Comparison of ENCODE assay signal across 19 cellular contexts in genomic region chr7:55540226-55540858, GRCh38. TPM values are rescaled to one million over a fixed set of nuclear protein-coding genes. Genes with fewer than 3 reads are reported as not detected.
A peak's percentile ranks its signal among the peaks of the same experiment; 100 is the strongest.
DNase-seq lines count a peak whose midpoint lies in the region; ATAC-seq, FAIRE-seq and TF ChIP-seq lines count a peak whose summit lies in the region.
"Had no signal": no experiment of that assay in that cellular context is flagged by ENCODE, and none has a peak within 500 bp of the region (broad histone marks: within the 10 kb centered on the region; RNA-seq: fewer than 3 reads in every experiment).

No MANE protein-coding gene starts in this region.

- no peak for FAIRE-seq in GM12892 (lab: Jason Lieb, UNC)
- FAIRE-seq: A204.1, GM12878, RCC 7860 had no signal

- peak overlapping the region; percentile 75 for H3K27ac Mint-ChIP-seq in activated B cell treated with CpG ODN at 0.5 μM for 24 hours
- H3K27ac Mint-ChIP-seq in naive B cell = peak overlapping the region in 4 of 6 donors; percentile 51 to 82 (median 73)

- DNase-seq in activated CD8-positive, alpha-beta memory T cell treated with anti-CD3 and anti-CD28 coated beads for 24 hours = peak; percentile 40
- no peak for DNase-seq in activated CD8-positive, alpha-beta memory T cell treated with anti-CD3 and anti-CD28 coated beads, Interleukin-2, amount 50 U/mL, for 4 hours
- DNase-seq in activated B cell treated with CpG ODN at 0.5 μM for 24 hours = no peak
- DNase-seq in naive B cell = no peak
- DNase-seq in NCI-H1092 treated with DMSO at 0.1 percent for 48 hours (lab: John Stamatoyannopoulos, UW) = no peak
- DNase-seq in GM12892 (ENCODE audit: insufficient read length) = no peak
- DNase-seq: Caco-2, GOT3, Kasumi-1, NCI-H1930, NCI-H2171, NCI-H774, SHP77 had no signal

- H3K36me3 Mint-ChIP-seq in activated B cell treated with CpG ODN at 0.5 μM for 24 hours (ENCODE audit: low read depth) = peaks cover 77% of the 10 kb centered on the region
- peaks cover 8 to 12% of the 10 kb centered on the region in 2 donors for H3K36me3 Mint-ChIP-seq in naive B cell

- CTCF ChIA-PET in HEK293 (lab: Yijun Ruan, JAX) (interaction anchor here (0.7 kb wide), 1 partner anchor 352 kb away, joined by 3 read pairs; no protein-coding TSS in a partner anchor), activated B cell treated with CpG ODN at 0.5 μM for 24 hours (lab: Charles Lee) (no interaction called here)

- TF ChIP-seq POLR2A in GM12892 (IDR thresholded peaks at IDR 0.05; ENCODE audit: low read depth, low read length) = no peak

- H3K4me1 Mint-ChIP-seq in activated B cell treated with CpG ODN at 0.5 μM for 24 hours (peaks cover 87% of the 10 kb centered on the region), naive B cell (peaks cover 51 to 69% (median 62%) of the 10 kb centered on the region in 3 donors)

- ATAC-seq in activated B cell treated with CpG ODN at 0.5 μM for 24 hours (ENCODE audit: low read depth) (no peak), naive B cell (ENCODE audit: low read depth in 2 of 2) (no peak), HG02938 (IDR thresholded peaks at IDR 0.05; ENCODE audit: unreplicated experiment) (no peak)
- ATAC-seq: GM12878 had no signal

- intact Hi-C loops in activated B cell treated with CpG ODN at 0.5 μM for 24 hours (cut with micrococcal nuclease) = no loop called here

- POLR2A ChIA-PET in HEK293 (lab: Yijun Ruan, JAX) (no interaction called here), activated B cell treated with CpG ODN at 0.5 μM for 24 hours (lab: Charles Lee) (interaction anchor here (1.0 to 22.9 kb wide), 4 partner anchors 14 to 29 kb away, joined by 3 to 651 read pairs (median 180); partner anchors contain the start of gene VOPP1)

- no peak overlapping the region for H3K4me3 ChIP-seq in HEK293 (ENCODE audit: low read depth, low read length)
- H3K4me3 ChIP-seq: GM12878 had no signal

- no peaks in the 10 kb centered on the region for H3K36me3 ChIP-seq in HEK293 (ENCODE audit: control insufficient read depth in 2 of 2, insufficient read depth in 1 of 2, low read length in 2 of 2)

- H3K27me3 Mint-ChIP-seq in activated B cell treated with CpG ODN at 0.5 μM for 24 hours (no peaks in the 10 kb centered on the region), naive B cell (no peaks in the 10 kb centered on the region)

- no peaks in the 10 kb centered on the region for H3K9me3 ChIP-seq in HEK293 (ENCODE audit: control insufficient read depth, insufficient read depth, low read depth, low read length)
- H3K9me3 ChIP-seq: Caco-2 had no signal

- no peak overlapping the region for H3K27ac ChIP-seq in HEK293 (ENCODE audit: extremely low read depth, low read depth, low read length)
- H3K27ac ChIP-seq: C4-2B had no signal

- peak overlapping the region; percentile 55 for H3K4me3 Mint-ChIP-seq in activated B cell treated with CpG ODN at 0.5 μM for 24 hours
- H3K4me3 Mint-ChIP-seq in naive B cell = no peak overlapping the region

- H3K9me3 Mint-ChIP-seq in activated B cell treated with CpG ODN at 0.5 μM for 24 hours (no peaks in the 10 kb centered on the region), naive B cell (no peaks in the 10 kb centered on the region)

- no peak for TF ChIP-seq CTCF in HEK293 (tag by site-specific recombination; IDR thresholded peaks at IDR 0.05)
- TF ChIP-seq CTCF in activated B cell treated with CpG ODN at 0.5 μM for 24 hours (IDR thresholded peaks at IDR 0.05) = no peak

- no peaks in the 10 kb centered on the region for H3K4me1 ChIP-seq in HEK293 (ENCODE audit: control insufficient read depth, insufficient read depth, low read length)
- H3K4me1 ChIP-seq: Caco-2 had no signal

TF ChIP-seq in HEK293, 187 proteins besides CTCF, POLR2A, EP300 and RAD21 (continues in another document):
- TF ChIP-seq PRDM2 (tag by site-specific recombination; IDR thresholded peaks at IDR 0.05; ENCODE audit: borderline replicate concordance) (no peak), ZNF140 (tag by site-specific recombination; IDR thresholded peaks at IDR 0.05) (peak; percentile 23; the same call in 1 of the 2 replicates), ZNF394 (tag by site-specific recombination; IDR thresholded peaks at IDR 0.05; ENCODE audit: borderline replicate concordance) (peak; percentile 79; the same call in 1 of the 2 replicates), ATF2 (tag by site-specific recombination; IDR thresholded peaks at IDR 0.05; ENCODE audit: low read depth) (no peak), ZNF660 (tag by site-specific recombination; IDR thresholded peaks at IDR 0.05) (no peak), ZNF214 (tag by site-specific recombination; IDR thresholded peaks at IDR 0.05; ENCODE audit: borderline replicate concordance) (no peak), ZNF623 (tag by site-specific recombination; IDR thresholded peaks at IDR 0.05) (peak; percentile 19; the same call in 1 of the 2 replicates), ZNF561 (tag by site-specific recombination; IDR thresholded peaks at IDR 0.05; ENCODE audit: borderline replicate concordance) (no peak), ZNF529 (tag by site-specific recombination; IDR thresholded peaks at IDR 0.05; ENCODE audit: insufficient replicate concordance) (no peak), ZBTB8A (tag by site-specific recombination; IDR thresholded peaks at IDR 0.05) (0 out of 2 replicates have a peak, but pooled peaks have one; percentile 29), ZNF266 (tag by site-specific recombination; IDR thresholded peaks at IDR 0.05; ENCODE audit: low read depth) (0 out of 2 replicates have a peak, but pooled peaks have one; percentile 33), ZNF391 (tag by site-specific recombination; IDR thresholded peaks at IDR 0.05; ENCODE audit: borderline replicate concordance, low read depth) (no peak), ZNF639 (tag by site-specific recombination; IDR thresholded peaks at IDR 0.05) (no peak)

RNA-seq across cellular contexts. Expression of gene VOPP1, which starts 32.0 kb away (rescaled TPM):
- 403 and 438 TPM in 2 replicates for total RNA-seq in activated B cell treated with CpG ODN at 0.5 μM for 24 hours
- 10 to 100 TPM; 27.5 to 78.6 (median 34.2) TPM for polyA plus RNA-seq in naive B cell (ENCODE audit: low read depth in 6 of 6)
- 210 TPM for polyA plus RNA-seq in GM12892 (2012; ENCODE audit: missing spikeins)
